In genomic region chr17:48747445-48748363, GRCh38 we compare ENCODE assay signal across 25 cellular contexts. TPM values are rescaled to one million over a fixed set of nuclear protein-coding genes. Genes with fewer than 3 reads are reported as not detected.
A peak's percentile ranks its signal among the peaks of the same experiment; 100 is the strongest.
DNase-seq lines count a peak whose midpoint lies in the region; ATAC-seq and TF ChIP-seq lines count a peak whose summit lies in the region.
"Had no signal": no experiment of that assay in that cellular context is flagged by ENCODE, and none has a peak within 500 bp of the region (broad histone marks: within the 10 kb centered on the region; RNA-seq: fewer than 3 reads in every experiment).

No MANE protein-coding gene starts in this region.

- no peak overlapping the region for H4K12ac ChIP-seq in trophoblast cell (ENCODE audit: low read depth, low read length)

- no peak for ATAC-seq in GM21717 (IDR thresholded peaks at IDR 0.05; ENCODE audit: unreplicated experiment)
- no peak for ATAC-seq in GM18867 (IDR thresholded peaks at IDR 0.05; ENCODE audit: unreplicated experiment)
- ATAC-seq: effector memory CD8-positive, alpha-beta T cell; gastrocnemius medialis; stimulated activated naive CD8-positive, alpha-beta T cell treated with anti-CD3 and anti-CD28 coated beads, Interleukin-15, Interleukin-2, amounts not matched to agents 100 U/mL and 50 U/mL, for 24 hours had no signal

- H3K36me3 ChIP-seq in ES-I3 (ENCODE audit: insufficient read depth, low read length) (no peaks in the 10 kb centered on the region), trophoblast cell (ENCODE audit: control insufficient read depth in 1 of 2, insufficient read depth in 2 of 2, low read length in 2 of 2) (no peaks in the 10 kb centered on the region)
- H3K36me3 ChIP-seq: gastrocnemius medialis, Peyer's patch, SJCRH30, thoracic aorta had no signal

- peak; percentile 32 for DNase-seq in iPS-NIHi7 (ENCODE audit: extremely low spot score)
- no peak for DNase-seq in trophoblast cell
- no peak for DNase-seq in NCI-H748 treated with DMSO at 0.1 percent for 48 hours (lab: John Stamatoyannopoulos, UW)
- no peak for DNase-seq in NCI-H1694 treated with DMSO at 0.1 percent for 48 hours (lab: John Stamatoyannopoulos, UW)
- DNase-seq: activated CD4-positive, alpha-beta T cell treated with anti-CD3 and anti-CD28 coated beads for 4 hours; activated naive CD4-positive, alpha-beta T cell; C1 segment of cervical spinal cord; effector memory CD8-positive, alpha-beta T cell; gastrocnemius medialis; hypothalamus; KG1; kidney; NCI-H1436; SJCRH30; stimulated activated CD4-positive, alpha-beta T cell treated with anti-CD3 and anti-CD28 coated beads, Interleukin-12 subunit alpha, Interleukin-12 subunit beta, amount 100 ng/mL, for 4 hours; stimulated activated CD4-positive, alpha-beta T cell treated with anti-CD3 and anti-CD28 coated beads, Interleukin-4, amount 100 ng/mL, for 24 hours; stimulated activated naive CD8-positive, alpha-beta T cell treated with anti-CD3 and anti-CD28 coated beads, Interleukin-15, Interleukin-2, amounts not matched to agents 100 U/mL and 50 U/mL, for 24 hours; T-helper 1 cell had no signal

- no peak for TF ChIP-seq CTCF in VCaP (conservative IDR thresholded peaks at IDR 0.05)

- H2AFZ ChIP-seq in trophoblast cell (ENCODE audit: insufficient read depth, low read length, poor library complexity) = peak overlapping the region; percentile 47

- H3K4me3 ChIP-seq in trophoblast cell (ENCODE audit: low read depth, low read length) = no peak overlapping the region
- H3K4me3 ChIP-seq: gastrocnemius medialis, lung, Peyer's patch, SJCRH30, thoracic aorta had no signal

- H3K9ac ChIP-seq in ES-I3 (ENCODE audit: low read depth, low read length) (peak overlapping the region; percentile 6; the same call in 1 of the 2 replicates), trophoblast cell (ENCODE audit: low read length) (no peak overlapping the region)

- no peak overlapping the region for H3K18ac ChIP-seq in trophoblast cell (ENCODE audit: low read length)

- H3K79me2 ChIP-seq in trophoblast cell (ENCODE audit: control insufficient read depth, insufficient read depth, low read length, poor library complexity) = no peaks in the 10 kb centered on the region

- H3K27me3 ChIP-seq in trophoblast cell (ENCODE audit: insufficient read depth, low read length) = peaks cover 72% of the 10 kb centered on the region
- H3K27me3 ChIP-seq: SJCRH30 had no signal

- H4K91ac ChIP-seq in trophoblast cell (ENCODE audit: low read depth, low read length) = no peak overlapping the region

- no peaks in the 10 kb centered on the region for H3K79me1 ChIP-seq in trophoblast cell (ENCODE audit: low read length)

- no peak overlapping the region for H2BK120ac ChIP-seq in trophoblast cell (ENCODE audit: insufficient read depth, low read length, poor library complexity)

- H2BK12ac ChIP-seq in trophoblast cell (ENCODE audit: low read length) = no peak overlapping the region

- no peak overlapping the region for H3K4ac ChIP-seq in trophoblast cell (ENCODE audit: low read depth, low read length)

- no peaks in the 10 kb centered on the region for H3K9me3 ChIP-seq in ES-I3 (ENCODE audit: control insufficient read depth, insufficient read depth, low read length)
- H3K9me3 ChIP-seq in trophoblast cell (ENCODE audit: insufficient read depth, low read depth, low read length) = peaks cover 7% of the 10 kb centered on the region
- H3K9me3 ChIP-seq: gastrocnemius medialis, Peyer's patch, SJCRH30, thoracic aorta had no signal

- no peak overlapping the region for H2AK5ac ChIP-seq in trophoblast cell (ENCODE audit: low read length)

- WGBS in trophoblast cell (ENCODE audit: extremely low coverage, insufficient coverage, insufficient read length) = no CpG with 5 or more reads among the region's 53 CpGs

- no peak overlapping the region for H3K14ac ChIP-seq in trophoblast cell (ENCODE audit: low read length)

- peak overlapping the region; percentile 100 for H3K27ac ChIP-seq in VCaP
- no peak overlapping the region for H3K27ac ChIP-seq in trophoblast cell (ENCODE audit: low read depth, low read length)
- H3K27ac ChIP-seq: gastrocnemius medialis, Peyer's patch, SJCRH30, thoracic aorta had no signal

- peaks cover 6% of the 10 kb centered on the region; the same call in 1 of the 2 replicates for H3K4me1 ChIP-seq in ES-I3 (ENCODE audit: insufficient read depth, low read length)
- H3K4me1 ChIP-seq in trophoblast cell (ENCODE audit: control insufficient read depth in 1 of 2, insufficient read depth in 2 of 2, low read length in 2 of 2) = no peaks in the 10 kb centered on the region
- H3K4me1 ChIP-seq: gastrocnemius medialis had no signal

- no peak overlapping the region for H3K4me2 ChIP-seq in trophoblast cell (ENCODE audit: low read length)

- H4K8ac ChIP-seq in trophoblast cell (ENCODE audit: low read depth, low read length) = no peak overlapping the region

- no peak overlapping the region for H3K23ac ChIP-seq in trophoblast cell (ENCODE audit: low read length)

- no peak overlapping the region for H2BK5ac ChIP-seq in trophoblast cell (ENCODE audit: low read depth, low read length, poor library complexity)

RNA-seq across cellular contexts. Expression of gene HOXB13, which starts 19.2 kb away (rescaled TPM):
- not detected in 2 replicates for polyA plus RNA-seq in trophoblast cell (2013)
- polyA plus RNA-seq: lung had no signal

RNA-seq across cellular contexts. Expression of gene PRAC2, which starts 24.7 kb away (rescaled TPM):
- not detected in 2 replicates for polyA plus RNA-seq in trophoblast cell (2013)
- polyA plus RNA-seq: lung had no signal

RNA-seq across cellular contexts. Expression of gene PRAC1, which starts 25.4 kb away (rescaled TPM):
- not detected in 2 replicates for polyA plus RNA-seq in trophoblast cell (2013)
- polyA plus RNA-seq: lung had no signal
